ENCODE assay signal across 16 cellular contexts in genomic region chr2:206211657-206212255, GRCh38. TPM values are rescaled to one million over a fixed set of nuclear protein-coding genes. Genes with fewer than 3 reads are reported as not detected.
A peak's percentile ranks its signal among the peaks of the same experiment; 100 is the strongest.
DNase-seq lines count a peak whose midpoint lies in the region; ATAC-seq and TF ChIP-seq lines count a peak whose summit lies in the region.
"Had no signal": no experiment of that assay in that cellular context is flagged by ENCODE, and none has a peak within 500 bp of the region (broad histone marks: within the 10 kb centered on the region; RNA-seq: fewer than 3 reads in every experiment).

No MANE protein-coding gene starts in this region.

- no peaks in the 10 kb centered on the region for H3K36me3 ChIP-seq in adipocyte (ENCODE audit: control insufficient read depth, insufficient read depth, low read length, severe bottlenecking)
- no peaks in the 10 kb centered on the region for H3K36me3 ChIP-seq in SJCRH30
- H3K36me3 ChIP-seq: neutrophil had no signal

- H3K27ac ChIP-seq in SJCRH30 (no peak overlapping the region), substantia nigra (ENCODE audit: low read depth, low read length, poor library complexity, severe bottlenecking) (no peak overlapping the region)
- H3K27ac ChIP-seq: 22Rv1, neutrophil had no signal

- H3K4me1 ChIP-seq in adipocyte (ENCODE audit: control insufficient read depth, insufficient read depth, low read length) (peaks cover 25% of the 10 kb centered on the region), SJCRH30 (peaks cover 6% of the 10 kb centered on the region; the same call in 1 of the 2 replicates)

- ATAC-seq in GM21526 (IDR thresholded peaks at IDR 0.05; ENCODE audit: low FRiP score, unreplicated experiment): no peak
- ATAC-seq: HepG2; stimulated activated memory B cell treated with anti-CD40 and anti-IgM and Interleukin-4, amounts not matched to agents 10 μg/mL and 1 μg/mL and 100 μg/mL, for 72 hours had no signal

- peak overlapping the region; percentile 82 for H3K4me3 ChIP-seq in adipocyte (ENCODE audit: low read length)
- peak overlapping the region; percentile 57 for H3K4me3 ChIP-seq in fibroblast of villous mesenchyme (ENCODE audit: low read depth, low read length)
- no peak overlapping the region for H3K4me3 ChIP-seq in SJCRH30

- TF ChIP-seq CTCF in fibroblast of villous mesenchyme (IDR thresholded peaks at IDR 0.05; ENCODE audit: insufficient read depth, low read depth, low read length): no peak

- no peaks in the 10 kb centered on the region for H3K27me3 ChIP-seq in adipocyte (replicated peaks; ENCODE audit: control insufficient read depth, insufficient read depth, low read length)
- no peaks in the 10 kb centered on the region for H3K27me3 ChIP-seq in SJCRH30

- H3K9ac ChIP-seq in adipocyte (ENCODE audit: low read length): peak overlapping the region; percentile 85

- DNase-seq in DMS 273 (lab: John Stamatoyannopoulos, UW; ENCODE audit: unreplicated experiment): peak; percentile 20
- no peak for DNase-seq in DMS 273 treated with DMSO at 0.1 percent for 48 hours (lab: John Stamatoyannopoulos, UW)
- DNase-seq in adipocyte (ENCODE audit: low read depth): peak; percentile 83
- DNase-seq in fibroblast of villous mesenchyme (ENCODE audit: low read depth): peak; percentile 59
- no peak for DNase-seq in activated CD4-positive, alpha-beta T cell treated with anti-CD3 and anti-CD28 coated beads for 1 hour
- DNase-seq in SJCRH30: no peak
- no peak for DNase-seq in substantia nigra (lab: John Stamatoyannopoulos, UW)
- DNase-seq: activated CD4-positive, alpha-beta memory T cell treated with anti-CD3 and anti-CD28 coated beads, Interleukin-2, amount 10 ng/mL, durations not matched to agents 7 days and 5 days; DMS79; NCI-H146; stimulated activated CD4-positive, alpha-beta T cell treated with anti-CD3 and anti-CD28 coated beads, Interleukin-1b, Interleukin-23, amount 100 ng/mL, for 48 hours had no signal

- no peaks in the 10 kb centered on the region for H3K9me3 ChIP-seq in adipocyte (ENCODE audit: control insufficient read depth, low read length)
- H3K9me3 ChIP-seq in SJCRH30 (replicated peaks): no peaks in the 10 kb centered on the region
- H3K9me3 ChIP-seq: neutrophil had no signal

RNA-seq across cellular contexts. Expression of gene EEF1B2, which starts 52.1 kb away (rescaled TPM):
- total RNA-seq in fibroblast of villous mesenchyme: 438 and 477 TPM in 2 replicates
- 945 and 1,044 TPM in 2 replicates for total RNA-seq in SJCRH30 (2014; rRNA removed; shearing (Covaris generic))

RNA-seq across cellular contexts. Expression of gene NDUFS1, which starts 52.5 kb away (rescaled TPM):
- 82.5 and 125 TPM in 2 replicates for total RNA-seq in fibroblast of villous mesenchyme
- total RNA-seq in SJCRH30 (2014; rRNA removed; shearing (Covaris generic)): 115 and 124 TPM in 2 replicates

Comparison
In these comparisons a context has a peak if more than half of its experiments do, and no peak if none do; other contexts are left out.
1. DNase-seq: peak in DMS 273 (single experiment), adipocyte (single experiment) and fibroblast of villous mesenchyme (single experiment); none in DMS 273 treated with DMSO at 0.1 percent for 48 hours (single experiment), activated CD4-positive, alpha-beta T cell treated with anti-CD3 and anti-CD28 coated beads for 1 hour (single experiment), SJCRH30 (0 of 2) and substantia nigra (0 of 49).